32 cellular contexts compared by ENCODE assay signal in the genomic region with DNA sequence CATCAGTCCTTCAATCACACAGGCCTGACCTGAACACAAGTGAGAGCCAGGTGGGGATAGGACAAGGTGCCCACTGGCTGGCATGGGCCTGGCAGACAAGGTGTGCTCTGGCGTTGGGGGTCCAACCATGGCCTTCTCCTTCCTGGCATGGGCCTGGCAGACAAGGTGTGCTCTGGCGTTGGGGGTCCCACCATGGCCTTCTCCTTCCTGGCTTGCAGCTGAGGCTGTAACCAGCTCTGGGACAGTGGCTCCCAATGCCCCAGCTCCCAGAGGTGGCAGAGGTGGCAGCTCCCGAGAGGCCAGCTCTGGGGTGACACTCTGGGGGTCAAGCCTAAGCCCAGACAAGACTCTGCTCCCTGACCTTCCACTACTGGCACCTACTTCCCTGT.
"Had no signal": no experiment of that assay in that cellular context is flagged by ENCODE, and none has a peak within 500 bp of the region (broad histone marks: within the 10 kb centered on the region; RNA-seq: fewer than 3 reads in every experiment).

No MANE protein-coding gene starts in this region.

- H3K4me1 Mint-ChIP-seq: activated B cell treated with CpG ODN at 0.5 μM for 24 hours had no signal

- DNase-seq: activated B cell treated with CpG ODN at 0.5 μM for 24 hours; activated CD4-positive, alpha-beta T cell treated with anti-CD3 and anti-CD28 coated beads for 48 hours; activated CD4-positive, alpha-beta T cell treated with anti-CD3 and anti-CD28 coated beads, Interleukin-2, amount 50 U/mL, for 1 hour; activated CD4-positive, alpha-beta T cell treated with anti-CD3 and anti-CD28 coated beads, Interleukin-2, amount 50 U/mL, for 48 hours; activated CD8-positive, alpha-beta memory T cell treated with anti-CD3 and anti-CD28 coated beads, Interleukin-2, amount 10 ng/mL, durations not matched to agents 7 days and 5 days; activated CD8-positive, alpha-beta memory T cell treated with anti-CD3 and anti-CD28 coated beads, Interleukin-2, amount 50 U/mL, for 4 hours; activated CD8-positive, alpha-beta T cell treated with anti-CD3 and anti-CD28 coated beads, Interleukin-2, amount 10 ng/mL, durations not matched to agents 7 days and 5 days; activated effector memory CD4-positive, alpha-beta T cell treated with anti-CD3 and anti-CD28 coated beads, Interleukin-2, amount 50 U/mL, for 16 hours; activated naive CD4-positive, alpha-beta T cell treated with anti-CD3 and anti-CD28 coated beads for 36 hours; activated T-cell treated with anti-CD3 and anti-CD28 coated beads, Interleukin-2, amount 50 U/mL, for 1 hour; activated T-cell treated with anti-CD3 and anti-CD28 coated beads, Interleukin-2, amount 50 U/mL, for 48 hours; amniotic stem cell; anterior cingulate cortex; brain microvascular endothelial cell; dorsolateral prefrontal cortex; effector memory CD4-positive, alpha-beta T cell; foreskin fibroblast; SW 1271; T-cell; T1000; WERI-Rb-1 had no signal

- H3K36me3 Mint-ChIP-seq: activated naive CD8-positive, alpha-beta T cell; T-cell had no signal

- H3K27ac Mint-ChIP-seq: activated B cell treated with CpG ODN at 0.5 μM for 24 hours; activated CD8-positive, alpha-beta T cell treated with anti-CD3 and anti-CD28 coated beads, Interleukin-2, amount 10 ng/mL, durations not matched to agents 7 days and 5 days; activated naive CD4-positive, alpha-beta T cell treated with anti-CD3 and anti-CD28 coated beads for 36 hours; activated naive CD8-positive, alpha-beta T cell; activated T-helper 1 cell treated with anti-CD3 and anti-CD28 coated beads, Interleukin-12 subunit alpha, Interleukin-12 subunit beta, Interleukin-2, Interleukin-4 antibody, amounts not matched to agents 30 ng/mL and 10 ng/mL and 1 ng/mL, durations not matched to agents 14 hours and 24 hours and 36 hours; activated T-helper 2 cell treated with anti-CD3 and anti-CD28 coated beads, Interferon-gamma antibody, Interleukin-2, Interleukin-4, amounts not matched to agents 10 μg/mL and 5 μg/mL and 100 μg/mL, durations not matched to agents 14 hours and 24 hours and 36 hours; dendritic cell treated with granulocyte-macrophage colony-stimulating factor and Interleukin-4, amounts not matched to agents 40 ng/mL and 50 ng/mL, for 4 days; T-cell; T-helper 1 cell treated with Interleukin-12 subunit alpha and Interleukin-12 subunit beta and Interleukin-4 antibody, amounts not matched to agents 30 μg/mL and 1 μg/mL, for 36 hours; T-helper 2 cell treated with Interferon-gamma antibody and Interleukin-4, amounts not matched to agents 5 μg/mL and 100 μg/mL, for 36 hours had no signal

- H3K27me3 ChIP-seq: brain microvascular endothelial cell, dorsolateral prefrontal cortex had no signal

- H3K9me3 Mint-ChIP-seq: activated B cell treated with CpG ODN at 0.5 μM for 24 hours; activated naive CD4-positive, alpha-beta T cell treated with anti-CD3 and anti-CD28 coated beads for 36 hours; activated T-helper 1 cell treated with anti-CD3 and anti-CD28 coated beads, Interleukin-12 subunit alpha, Interleukin-12 subunit beta, Interleukin-2, Interleukin-4 antibody, amounts not matched to agents 30 ng/mL and 10 ng/mL and 1 ng/mL, durations not matched to agents 14 hours and 24 hours and 36 hours; activated T-helper 2 cell treated with anti-CD3 and anti-CD28 coated beads, Interferon-gamma antibody, Interleukin-2, Interleukin-4, amounts not matched to agents 10 μg/mL and 5 μg/mL and 100 μg/mL, durations not matched to agents 14 hours and 24 hours and 36 hours; central memory CD8-positive, alpha-beta T cell; dendritic cell treated with granulocyte-macrophage colony-stimulating factor and Interleukin-4, amounts not matched to agents 40 ng/mL and 50 ng/mL, for 4 days; T-cell; T-helper 2 cell treated with Interferon-gamma antibody and Interleukin-4, amounts not matched to agents 5 μg/mL and 100 μg/mL, for 36 hours had no signal

- H3K27ac ChIP-seq: brain microvascular endothelial cell, coronary artery, dorsolateral prefrontal cortex, WERI-Rb-1 had no signal

- ATAC-seq: activated CD4-positive, CD25-positive, alpha-beta regulatory T cell treated with anti-CD3 and anti-CD28 coated beads, Interleukin-2, amount 50 U/mL, for 24 hours; activated CD8-positive, alpha-beta memory T cell treated with anti-CD3 and anti-CD28 coated beads, Interleukin-2, amount 10 ng/mL, durations not matched to agents 7 days and 5 days; activated CD8-positive, alpha-beta T cell treated with anti-CD3 and anti-CD28 coated beads, Interleukin-2, amount 10 ng/mL, durations not matched to agents 7 days and 5 days; esophagus mucosa; T-cell had no signal

- H3K36me3 ChIP-seq: brain microvascular endothelial cell, WERI-Rb-1 had no signal

- H3K4me3 ChIP-seq: coronary artery, dorsolateral prefrontal cortex had no signal

- H3K27me3 Mint-ChIP-seq: activated B cell treated with CpG ODN at 0.5 μM for 24 hours; activated CD8-positive, alpha-beta memory T cell treated with anti-CD3 and anti-CD28 coated beads, Interleukin-2, amount 10 ng/mL, durations not matched to agents 7 days and 5 days; central memory CD8-positive, alpha-beta T cell; T-cell had no signal

- H3K4me3 Mint-ChIP-seq: activated B cell treated with CpG ODN at 0.5 μM for 24 hours; activated CD8-positive, alpha-beta memory T cell treated with anti-CD3 and anti-CD28 coated beads, Interleukin-2, amount 10 ng/mL, durations not matched to agents 7 days and 5 days; activated CD8-positive, alpha-beta T cell treated with anti-CD3 and anti-CD28 coated beads, Interleukin-2, amount 10 ng/mL, durations not matched to agents 7 days and 5 days; activated naive CD4-positive, alpha-beta T cell treated with anti-CD3 and anti-CD28 coated beads for 36 hours; activated naive CD8-positive, alpha-beta T cell; activated T-helper 1 cell treated with anti-CD3 and anti-CD28 coated beads, Interleukin-12 subunit alpha, Interleukin-12 subunit beta, Interleukin-2, Interleukin-4 antibody, amounts not matched to agents 30 ng/mL and 10 ng/mL and 1 ng/mL, durations not matched to agents 14 hours and 24 hours and 36 hours; central memory CD8-positive, alpha-beta T cell; dendritic cell treated with granulocyte-macrophage colony-stimulating factor and Interleukin-4, amounts not matched to agents 40 ng/mL and 50 ng/mL, for 4 days; endodermal cell; T-cell; T-helper 1 cell treated with Interleukin-12 subunit alpha and Interleukin-12 subunit beta and Interleukin-4 antibody, amounts not matched to agents 30 μg/mL and 1 μg/mL, for 36 hours; T-helper 2 cell treated with Interferon-gamma antibody and Interleukin-4, amounts not matched to agents 5 μg/mL and 100 μg/mL, for 36 hours had no signal
